Comparison of ENCODE assay signal across 8 cellular contexts in genomic region chr3:158846803-158847465, GRCh38. TPM values are rescaled to one million over a fixed set of nuclear protein-coding genes. Genes with fewer than 3 reads are reported as not detected.
DNase-seq lines count a peak whose midpoint lies in the region; ATAC-seq and TF ChIP-seq lines count a peak whose summit lies in the region.
"Had no signal": no experiment of that assay in that cellular context is flagged by ENCODE, and none has a peak within 500 bp of the region (broad histone marks: within the 10 kb centered on the region; RNA-seq: fewer than 3 reads in every experiment).

No MANE protein-coding gene starts in this region.

- ATAC-seq in GM19035 (IDR thresholded peaks at IDR 0.05; ENCODE audit: unreplicated experiment), result peak; percentile 93
- peak; percentile 92 for ATAC-seq in GM21786 (IDR thresholded peaks at IDR 0.05; ENCODE audit: unreplicated experiment)
- ATAC-seq in HG03354 (IDR thresholded peaks at IDR 0.05; ENCODE audit: poor library complexity, severe bottlenecking, unreplicated experiment), result peak; percentile 85
- peak; percentile 63 to 77 for ATAC-seq in natural killer cell treated with Interleukin-12 subunit alpha and Interleukin-12 subunit beta and Interleukin-15 and Interleukin-18, amount 100 ng/mL, for 72 hours
- ATAC-seq: lower lobe of right lung had no signal

- H3K9me3 Mint-ChIP-seq in natural killer cell treated with Interleukin-12 subunit alpha and Interleukin-12 subunit beta and Interleukin-15 and Interleukin-18, amount 100 ng/mL, for 72 hours, result no peaks in the 10 kb centered on the region
- H3K9me3 Mint-ChIP-seq in type B pancreatic cell, result no peaks in the 10 kb centered on the region

- H3K36me3 Mint-ChIP-seq in natural killer cell treated with Interleukin-12 subunit alpha and Interleukin-12 subunit beta and Interleukin-15 and Interleukin-18, amount 100 ng/mL, for 72 hours, result no peaks in the 10 kb centered on the region
- H3K36me3 Mint-ChIP-seq in type B pancreatic cell, result no peaks in the 10 kb centered on the region

- peaks cover 0 to 8% of the 10 kb centered on the region in 2 donors for H3K4me1 Mint-ChIP-seq in natural killer cell treated with Interleukin-12 subunit alpha and Interleukin-12 subunit beta and Interleukin-15 and Interleukin-18, amount 100 ng/mL, for 72 hours (ENCODE audit: low read depth in 2 of 2)
- H3K4me1 Mint-ChIP-seq in type B pancreatic cell (ENCODE audit: unreplicated experiment), result peaks cover 14% of the 10 kb centered on the region

- no peak for DNase-seq in natural killer cell treated with Interleukin-12 subunit alpha and Interleukin-12 subunit beta and Interleukin-15 and Interleukin-18, amount 100 ng/mL, for 72 hours (ENCODE audit: low spot score)
- no peak for DNase-seq in NCI-H2107 (lab: John Stamatoyannopoulos, UW)
- DNase-seq in type B pancreatic cell (ENCODE audit: extremely low spot score, unreplicated experiment), result no peak
- DNase-seq in germinal center (ENCODE audit: low spot score), result no peak
- DNase-seq: lower lobe of right lung had no signal

- no peaks in the 10 kb centered on the region for H3K27me3 Mint-ChIP-seq in natural killer cell treated with Interleukin-12 subunit alpha and Interleukin-12 subunit beta and Interleukin-15 and Interleukin-18, amount 100 ng/mL, for 72 hours
- H3K27me3 Mint-ChIP-seq in type B pancreatic cell, result peaks cover 16% of the 10 kb centered on the region

- H3K27ac Mint-ChIP-seq in natural killer cell treated with Interleukin-12 subunit alpha and Interleukin-12 subunit beta and Interleukin-15 and Interleukin-18, amount 100 ng/mL, for 72 hours, result peak overlapping the region in 1 of 2 donors; percentile 34
- no peak overlapping the region for H3K27ac Mint-ChIP-seq in type B pancreatic cell

- TF ChIP-seq CTCF in type B pancreatic cell (conservative IDR thresholded peaks at IDR 0.05), result no peak

- no peak overlapping the region for H3K4me3 Mint-ChIP-seq in natural killer cell treated with Interleukin-12 subunit alpha and Interleukin-12 subunit beta and Interleukin-15 and Interleukin-18, amount 100 ng/mL, for 72 hours
- no peak overlapping the region for H3K4me3 Mint-ChIP-seq in type B pancreatic cell

RNA-seq across cellular contexts. Expression of gene MFSD1, which starts 45.1 kb away (rescaled TPM):
- total RNA-seq in natural killer cell treated with Interleukin-12 subunit alpha and Interleukin-12 subunit beta and Interleukin-15 and Interleukin-18, amount 100 ng/mL, for 72 hours, result 10 to 100 TPM; 21.9 to 25.5 TPM
- total RNA-seq in type B pancreatic cell (ENCODE audit: low replicate concordance), result 30.5 and 44.1 TPM in 2 replicates
